Comparison of ENCODE assay signal across 8 cellular contexts in the genomic region with DNA sequence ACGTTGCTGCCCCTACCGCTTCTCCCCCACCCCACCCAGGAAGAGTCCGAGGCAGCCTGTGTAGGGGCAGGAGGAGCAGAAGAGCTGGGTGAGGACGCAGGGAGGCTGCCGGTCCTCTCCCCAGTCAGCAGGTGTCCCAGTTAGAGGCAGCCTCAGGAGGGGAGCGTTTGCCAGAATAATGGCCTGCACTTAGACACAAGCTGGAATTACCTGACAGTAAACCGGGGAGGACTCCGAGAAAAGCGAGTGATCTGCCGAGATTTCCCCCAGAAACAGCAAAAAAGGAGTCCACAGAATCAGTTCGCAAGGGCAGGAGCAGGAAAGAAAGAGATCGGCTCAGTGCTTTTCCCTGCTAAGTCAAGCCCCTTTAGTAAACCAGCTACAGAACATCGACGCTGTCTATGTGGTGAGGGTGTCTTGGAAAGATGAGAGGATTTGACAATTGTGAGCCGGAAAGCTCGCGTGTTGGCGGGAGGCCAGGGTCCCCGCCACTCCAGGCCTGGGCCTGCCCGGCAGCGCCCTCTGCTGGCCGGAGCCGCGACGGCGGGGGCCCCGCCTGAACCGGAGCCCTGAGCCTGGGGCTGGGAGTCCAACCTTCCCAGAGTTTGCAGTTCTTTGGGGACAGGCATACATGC. TPM values are rescaled to one million over a fixed set of nuclear protein-coding genes. Genes with fewer than 3 reads are reported as not detected.
DNase-seq lines count a peak whose midpoint lies in the region; ATAC-seq, FAIRE-seq and TF ChIP-seq lines count a peak whose summit lies in the region.

No MANE protein-coding gene starts in this region.

- DNase-seq in AG04449 (ENCODE audit: low read depth, low spot score) (no peak), RCC 7860 (ENCODE audit: low spot score) (peak; percentile 20), fibroblast of peridontal ligament (ENCODE audit: extremely low read depth) (peak; percentile 63), nephron progenitor cell (peak; percentile 89)
- DNase-seq in activated T-helper 2 cell treated with anti-CD3 and anti-CD28 coated beads, Interferon-gamma antibody, Interleukin-2, Interleukin-4, amounts not matched to agents 10 μg/mL and 5 μg/mL and 100 μg/mL, durations not matched to agents 14 hours and 24 hours and 36 hours (ENCODE audit: low spot score): peak; percentile 61

- H3K9me3 Mint-ChIP-seq in activated T-helper 2 cell treated with anti-CD3 and anti-CD28 coated beads, Interferon-gamma antibody, Interleukin-2, Interleukin-4, amounts not matched to agents 10 μg/mL and 5 μg/mL and 100 μg/mL, durations not matched to agents 14 hours and 24 hours and 36 hours: no peaks in the 10 kb centered on the region
- no peaks in the 10 kb centered on the region for H3K9me3 Mint-ChIP-seq in nephron progenitor cell
- no peaks in the 10 kb centered on the region for H3K9me3 Mint-ChIP-seq in stimulated activated naive CD8-positive, alpha-beta T cell treated with anti-CD3 and anti-CD28 coated beads, Interleukin-15, Interleukin-2, amounts not matched to agents 100 ng/mL and 50 ng/mL, for 24 hours

- no peak overlapping the region for H3K27ac Mint-ChIP-seq in activated T-helper 2 cell treated with anti-CD3 and anti-CD28 coated beads, Interferon-gamma antibody, Interleukin-2, Interleukin-4, amounts not matched to agents 10 μg/mL and 5 μg/mL and 100 μg/mL, durations not matched to agents 14 hours and 24 hours and 36 hours
- H3K27ac Mint-ChIP-seq in nephron progenitor cell: no peak overlapping the region
- no peak overlapping the region for H3K27ac Mint-ChIP-seq in stimulated activated naive CD8-positive, alpha-beta T cell treated with anti-CD3 and anti-CD28 coated beads, Interleukin-15, Interleukin-2, amounts not matched to agents 100 ng/mL and 50 ng/mL, for 24 hours

- peaks cover 13% of the 10 kb centered on the region for H3K4me1 Mint-ChIP-seq in activated T-helper 2 cell treated with anti-CD3 and anti-CD28 coated beads, Interferon-gamma antibody, Interleukin-2, Interleukin-4, amounts not matched to agents 10 μg/mL and 5 μg/mL and 100 μg/mL, durations not matched to agents 14 hours and 24 hours and 36 hours (ENCODE audit: low read depth)
- peaks cover 44% of the 10 kb centered on the region for H3K4me1 Mint-ChIP-seq in nephron progenitor cell
- peaks cover 15% of the 10 kb centered on the region for H3K4me1 Mint-ChIP-seq in stimulated activated naive CD8-positive, alpha-beta T cell treated with anti-CD3 and anti-CD28 coated beads, Interleukin-15, Interleukin-2, amounts not matched to agents 100 ng/mL and 50 ng/mL, for 24 hours (ENCODE audit: low read depth)

- CTCF ChIA-PET in AG04449 (lab: Yijun Ruan, JAX): interaction anchor here (0.6 to 7.0 kb wide), 40 partner anchors 9 to 518 kb away, joined by 3 to 90 read pairs (median 4); partner anchors contain the start of genes INTS4, NDUFC2 and THRSP

- H3K27me3 Mint-ChIP-seq in activated T-helper 2 cell treated with anti-CD3 and anti-CD28 coated beads, Interferon-gamma antibody, Interleukin-2, Interleukin-4, amounts not matched to agents 10 μg/mL and 5 μg/mL and 100 μg/mL, durations not matched to agents 14 hours and 24 hours and 36 hours (ENCODE audit: low read depth): no peaks in the 10 kb centered on the region
- H3K27me3 Mint-ChIP-seq in nephron progenitor cell (ENCODE audit: low read depth, poor library complexity): peaks cover 20% of the 10 kb centered on the region
- no peaks in the 10 kb centered on the region for H3K27me3 Mint-ChIP-seq in stimulated activated naive CD8-positive, alpha-beta T cell treated with anti-CD3 and anti-CD28 coated beads, Interleukin-15, Interleukin-2, amounts not matched to agents 100 ng/mL and 50 ng/mL, for 24 hours

- intact Hi-C loops in activated T-helper 2 cell treated with anti-CD3 and anti-CD28 coated beads, Interferon-gamma antibody, Interleukin-2, Interleukin-4, amounts not matched to agents 10 μg/mL and 5 μg/mL and 100 μg/mL, durations not matched to agents 14 hours and 24 hours and 36 hours (cut with micrococcal nuclease): no loop called here

- peak; percentile 69 for ATAC-seq in GM19035 (IDR thresholded peaks at IDR 0.05; ENCODE audit: unreplicated experiment)

- no peak for FAIRE-seq in RCC 7860 (lab: Jason Lieb, UNC)

- peak; percentile 88 for TF ChIP-seq RAD21 in Ishikawa (IDR thresholded peaks at IDR 0.05; ENCODE audit: low read depth)

- peak; percentile 92 for TF ChIP-seq CTCF in AG04449 (IDR thresholded peaks at IDR 0.05; ENCODE audit: insufficient read depth, low read length, missing control alignments)
- TF ChIP-seq CTCF in nephron progenitor cell (IDR thresholded peaks at IDR 0.05): peak; percentile 99

- POLR2A ChIA-PET in AG04449 (lab: Yijun Ruan, JAX): interaction anchor here (0.5 kb wide), 1 partner anchor 15 kb away, joined by 3 read pairs; no protein-coding TSS in a partner anchor

- peak overlapping the region; percentile 59 for H3K4me3 ChIP-seq in AG04449 (ENCODE audit: low read depth, low read length)

- TF ChIP-seq EP300 in Ishikawa (IDR thresholded peaks at IDR 0.05; ENCODE audit: borderline replicate concordance): peak; percentile 20; the same call in 1 of the 2 replicates

- H3K36me3 Mint-ChIP-seq in activated T-helper 2 cell treated with anti-CD3 and anti-CD28 coated beads, Interferon-gamma antibody, Interleukin-2, Interleukin-4, amounts not matched to agents 10 μg/mL and 5 μg/mL and 100 μg/mL, durations not matched to agents 14 hours and 24 hours and 36 hours (ENCODE audit: low read depth): no peaks in the 10 kb centered on the region
- H3K36me3 Mint-ChIP-seq in nephron progenitor cell (ENCODE audit: low read depth): no peaks in the 10 kb centered on the region
- no peaks in the 10 kb centered on the region for H3K36me3 Mint-ChIP-seq in stimulated activated naive CD8-positive, alpha-beta T cell treated with anti-CD3 and anti-CD28 coated beads, Interleukin-15, Interleukin-2, amounts not matched to agents 100 ng/mL and 50 ng/mL, for 24 hours (ENCODE audit: low read depth)

- peak overlapping the region; percentile 21 for H3K4me3 Mint-ChIP-seq in activated T-helper 2 cell treated with anti-CD3 and anti-CD28 coated beads, Interferon-gamma antibody, Interleukin-2, Interleukin-4, amounts not matched to agents 10 μg/mL and 5 μg/mL and 100 μg/mL, durations not matched to agents 14 hours and 24 hours and 36 hours (ENCODE audit: low read depth)
- H3K4me3 Mint-ChIP-seq in nephron progenitor cell: peak overlapping the region; percentile 66
- H3K4me3 Mint-ChIP-seq in stimulated activated naive CD8-positive, alpha-beta T cell treated with anti-CD3 and anti-CD28 coated beads, Interleukin-15, Interleukin-2, amounts not matched to agents 100 ng/mL and 50 ng/mL, for 24 hours: peak overlapping the region; percentile 44

TF ChIP-seq in Ishikawa, 13 proteins besides CTCF, POLR2A, EP300 and RAD21:
- TF ChIP-seq NFIC (IDR thresholded peaks at IDR 0.05) (peak; percentile 98), YY1 (IDR thresholded peaks at IDR 0.05; ENCODE audit: low read depth) (no peak), MAX (IDR thresholded peaks at IDR 0.05) (peak; percentile 53; the same call in 1 of the 2 replicates), TEAD4 (IDR thresholded peaks at IDR 0.05) (no peak), TCF12 (IDR thresholded peaks at IDR 0.05; ENCODE audit: low read depth) (peak; percentile 24; the same call in 1 of the 2 replicates), FOXM1 (IDR thresholded peaks at IDR 0.05; ENCODE audit: borderline replicate concordance, low read depth) (no peak)

RNA-seq across cellular contexts. Expression of gene THRSP, which starts 17.7 kb away (rescaled TPM):
- not detected in 2 replicates for total RNA-seq in activated T-helper 2 cell treated with anti-CD3 and anti-CD28 coated beads, Interferon-gamma antibody, Interleukin-2, Interleukin-4, amounts not matched to agents 10 μg/mL and 5 μg/mL and 100 μg/mL, durations not matched to agents 14 hours and 24 hours and 36 hours

RNA-seq across cellular contexts. Expression of gene KCTD14, which starts 22.9 kb away (rescaled TPM):
- total RNA-seq in activated T-helper 2 cell treated with anti-CD3 and anti-CD28 coated beads, Interferon-gamma antibody, Interleukin-2, Interleukin-4, amounts not matched to agents 10 μg/mL and 5 μg/mL and 100 μg/mL, durations not matched to agents 14 hours and 24 hours and 36 hours: 0.23 and 0.34 TPM in 2 replicates

RNA-seq across cellular contexts. Expression of gene NDUFC2, which starts 33.7 kb away (rescaled TPM):
- total RNA-seq in activated T-helper 2 cell treated with anti-CD3 and anti-CD28 coated beads, Interferon-gamma antibody, Interleukin-2, Interleukin-4, amounts not matched to agents 10 μg/mL and 5 μg/mL and 100 μg/mL, durations not matched to agents 14 hours and 24 hours and 36 hours: 208 and 215 TPM in 2 replicates

RNA-seq across cellular contexts. Expression of gene INTS4, which starts 51.5 kb away (rescaled TPM):
- total RNA-seq in activated T-helper 2 cell treated with anti-CD3 and anti-CD28 coated beads, Interferon-gamma antibody, Interleukin-2, Interleukin-4, amounts not matched to agents 10 μg/mL and 5 μg/mL and 100 μg/mL, durations not matched to agents 14 hours and 24 hours and 36 hours: 62.7 and 66.8 TPM in 2 replicates
